In the genomic region with DNA sequence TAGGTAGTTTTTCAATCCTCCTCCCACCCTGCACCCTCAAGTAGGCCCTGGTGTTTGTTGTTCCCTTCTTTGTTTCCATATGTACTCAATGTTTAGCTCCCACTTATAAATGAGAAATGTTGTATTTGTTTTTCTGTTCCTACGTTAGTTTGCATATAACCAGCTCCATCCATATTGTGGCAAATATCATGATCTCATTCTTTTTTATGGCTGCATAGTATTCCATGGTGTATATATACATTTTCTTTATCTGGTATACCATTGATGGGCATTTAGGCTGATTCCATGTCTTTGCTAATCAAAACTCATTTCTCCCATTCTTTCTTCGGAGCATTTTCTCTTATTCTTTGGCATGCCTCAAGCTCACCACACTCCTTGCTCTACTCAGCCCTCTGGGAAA, we compare ENCODE assay signal across 7 cellular contexts.
"Had no signal": no experiment of that assay in that cellular context is flagged by ENCODE, and none has a peak within 500 bp of the region (broad histone marks: within the 10 kb centered on the region; RNA-seq: fewer than 3 reads in every experiment).

No MANE protein-coding gene starts in this region.

- H3K9ac ChIP-seq: KMS-11 had no signal

- H3K27ac ChIP-seq: HL-60 had no signal

- FAIRE-seq: HepG2, HTR-8/SVneo had no signal

- H3K4me3 Mint-ChIP-seq: IgD-negative memory B cell had no signal

- DNase-seq: IMR-90, KG1 had no signal

- H3K27ac Mint-ChIP-seq: IgD-negative memory B cell had no signal

- ATAC-seq: HepG2 had no signal

- H3K27me3 Mint-ChIP-seq: IgD-negative memory B cell had no signal

- H3K36me3 Mint-ChIP-seq: IgD-negative memory B cell had no signal

- H3K4me1 Mint-ChIP-seq: IgD-negative memory B cell had no signal
